In the genomic region with DNA sequence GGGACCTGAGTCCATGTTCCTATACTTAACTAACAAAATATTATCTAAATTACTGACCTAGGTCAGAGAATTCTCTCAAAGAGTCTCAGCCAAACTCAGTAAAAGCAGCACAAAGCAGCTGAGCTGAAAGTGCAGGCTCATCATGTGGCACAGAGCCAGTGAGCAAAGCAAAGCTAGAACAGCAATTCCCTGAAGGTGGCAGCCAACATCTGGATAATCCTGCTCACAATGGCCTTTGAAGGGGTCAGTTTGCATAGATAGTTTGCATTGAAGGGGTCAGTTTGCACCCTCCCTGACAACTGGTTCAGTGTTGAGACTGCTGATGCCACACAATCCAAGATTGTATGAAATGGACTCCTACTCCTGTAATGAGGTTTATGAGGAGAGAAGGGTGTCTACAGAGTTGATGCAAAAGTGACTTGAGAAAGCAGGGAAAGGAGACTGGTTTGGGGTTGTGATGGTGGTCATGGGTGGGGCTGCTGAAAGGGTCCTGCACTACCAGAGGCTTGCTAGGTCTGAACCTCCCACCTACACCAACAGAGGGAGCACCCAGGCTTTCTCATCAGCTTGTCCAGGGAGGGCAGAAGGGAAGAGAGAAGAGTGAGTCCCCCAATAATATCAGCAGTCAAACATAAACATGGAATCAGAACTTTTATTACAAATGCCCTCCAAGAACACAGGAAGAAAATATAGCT, we compare ENCODE assay signal across 9 cellular contexts. TPM values are rescaled to one million over a fixed set of nuclear protein-coding genes. Genes with fewer than 3 reads are reported as not detected.
A peak's percentile ranks its signal among the peaks of the same experiment; 100 is the strongest.
DNase-seq lines count a peak whose midpoint lies in the region; ATAC-seq and TF ChIP-seq lines count a peak whose summit lies in the region.
"Had no signal": no experiment of that assay in that cellular context is flagged by ENCODE, and none has a peak within 500 bp of the region (broad histone marks: within the 10 kb centered on the region; RNA-seq: fewer than 3 reads in every experiment).

No MANE protein-coding gene starts in this region.

- H3K9me3 Mint-ChIP-seq in activated CD4-positive, alpha-beta T cell treated with anti-CD3 and anti-CD28 coated beads for 36 hours (ENCODE audit: low read depth): no peaks in the 10 kb centered on the region

- no peaks in the 10 kb centered on the region for H3K4me1 Mint-ChIP-seq in activated CD4-positive, alpha-beta T cell treated with anti-CD3 and anti-CD28 coated beads for 36 hours

- POLR2A ChIA-PET in activated CD4-positive, alpha-beta T cell treated with anti-CD3 and anti-CD28 coated beads for 36 hours (lab: Charles Lee): no interaction called here

- intact Hi-C loops in activated CD4-positive, alpha-beta T cell treated with anti-CD3 and anti-CD28 coated beads for 36 hours (cut with DNase I, micrococcal nuclease): no loop called here

- H3K36me3 Mint-ChIP-seq in activated CD4-positive, alpha-beta T cell treated with anti-CD3 and anti-CD28 coated beads for 36 hours (ENCODE audit: low read depth): no peaks in the 10 kb centered on the region

- no peak overlapping the region for H3K4me3 Mint-ChIP-seq in activated CD4-positive, alpha-beta T cell treated with anti-CD3 and anti-CD28 coated beads for 36 hours

- DNase-seq in fibroblast of gingiva (ENCODE audit: low read depth): peak; percentile 63
- no peak for DNase-seq in DMS153 treated with DMSO at 0.1 percent for 48 hours (lab: John Stamatoyannopoulos, UW; ENCODE audit: unreplicated experiment)
- DNase-seq in stimulated activated CD8-positive, alpha-beta memory T cell treated with anti-CD3 and anti-CD28 coated beads, Interleukin-4, amount 100 ng/mL, for 48 hours: no peak
- DNase-seq in activated CD4-positive, alpha-beta T cell treated with anti-CD3 and anti-CD28 coated beads for 36 hours: no peak
- DNase-seq in NCI-H1694 treated with DMSO at 0.1 percent for 48 hours (lab: John Stamatoyannopoulos, UW): no peak

- no peak overlapping the region for H3K27ac Mint-ChIP-seq in activated CD4-positive, alpha-beta T cell treated with anti-CD3 and anti-CD28 coated beads for 36 hours

- no peak overlapping the region for H3K27ac ChIP-seq in C4-2B
- H3K27ac ChIP-seq: body of pancreas had no signal

- ATAC-seq in GM21360 (IDR thresholded peaks at IDR 0.05; ENCODE audit: unreplicated experiment) (peak; percentile 47), HG03520 (IDR thresholded peaks at IDR 0.05; ENCODE audit: unreplicated experiment) (peak; percentile 57)
- ATAC-seq in activated CD4-positive, alpha-beta T cell treated with anti-CD3 and anti-CD28 coated beads for 36 hours: no peak
- ATAC-seq: body of pancreas had no signal

- TF ChIP-seq CTCF in C4-2B (conservative IDR thresholded peaks at IDR 0.05): peak; percentile 19

- peaks cover 22% of the 10 kb centered on the region for H3K27me3 Mint-ChIP-seq in activated CD4-positive, alpha-beta T cell treated with anti-CD3 and anti-CD28 coated beads for 36 hours

- CTCF ChIA-PET in activated CD4-positive, alpha-beta T cell treated with anti-CD3 and anti-CD28 coated beads for 36 hours (lab: Charles Lee): no interaction called here

RNA-seq across cellular contexts. Expression of a gene that starts 39.7 kb away (rescaled TPM):
- 1 to 10 TPM; 1.1 to 1.2 TPM for total RNA-seq in activated CD4-positive, alpha-beta T cell treated with anti-CD3 and anti-CD28 coated beads for 36 hours
- total RNA-seq: body of pancreas had no signal
